In the genomic region with DNA sequence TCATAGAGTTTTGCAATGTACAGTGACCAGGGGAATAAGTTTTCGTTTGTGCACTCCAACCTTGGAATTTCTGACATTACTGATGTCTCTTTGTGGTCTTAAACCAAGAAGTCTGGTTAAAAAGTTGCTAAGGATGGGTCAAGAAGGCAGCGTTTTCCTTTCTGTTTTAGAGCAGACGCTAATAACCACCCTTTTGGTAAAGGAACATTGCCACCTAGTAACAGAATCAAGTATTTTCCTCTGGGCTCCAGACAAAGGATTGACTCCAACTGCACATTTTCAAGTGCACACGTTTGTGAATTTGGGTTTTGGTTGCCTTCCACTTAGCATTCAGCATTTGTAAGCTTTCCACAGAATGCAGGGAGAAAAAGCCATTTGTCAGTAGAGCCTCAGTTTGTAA, we compare ENCODE assay signal across 9 cellular contexts. TPM values are rescaled to one million over a fixed set of nuclear protein-coding genes. Genes with fewer than 3 reads are reported as not detected.
DNase-seq lines count a peak whose midpoint lies in the region; ATAC-seq, FAIRE-seq and TF ChIP-seq lines count a peak whose summit lies in the region.
"Had no signal": no experiment of that assay in that cellular context is flagged by ENCODE, and none has a peak within 500 bp of the region (broad histone marks: within the 10 kb centered on the region; RNA-seq: fewer than 3 reads in every experiment).

No MANE protein-coding gene starts in this region.

- TF ChIP-seq RAD21 in IMR-90 (IDR thresholded peaks at IDR 0.05; ENCODE audit: low read length) (no peak), GM12878 (IDR thresholded peaks at IDR 0.05; ENCODE audit: insufficient read depth, low read depth, low read length) (peak; percentile 58)

- no peak overlapping the region for H2BK20ac ChIP-seq in IMR-90 (ENCODE audit: low read depth, low read length)

- no peak overlapping the region for H2BK5ac ChIP-seq in IMR-90 (ENCODE audit: low read depth, low read length, poor library complexity, severe bottlenecking)

- H3K36me3 ChIP-seq in IMR-90 (ENCODE audit: control insufficient read depth, insufficient read depth, low read length) (no peaks in the 10 kb centered on the region), GM12878 (ENCODE audit: control insufficient read depth in 2 of 2, insufficient read depth in 2 of 2, low read length in 1 of 2) (no peaks in the 10 kb centered on the region), aorta (ENCODE audit: control insufficient read depth in 1 of 2, insufficient read depth in 2 of 2, low read length in 1 of 2) (no peaks in the 10 kb centered on the region)
- H3K36me3 ChIP-seq: SJSA1 had no signal

- intact Hi-C loops in IMR-90 (cut with micrococcal nuclease): loop anchor here (10.0 kb wide), 1 partner anchor 149 kb away; no protein-coding TSS in a partner anchor
- intact Hi-C loops in GM12878 (cut with micrococcal nuclease; ENCODE audit: unreplicated experiment): loop anchor here (1.0 to 10.0 kb wide), 5 partner anchors 71 to 236 kb away; no protein-coding TSS in a partner anchor
- intact Hi-C loops in aorta (cut with DNase I): no loop called here

- TF ChIP-seq EP300 in GM12878 (IDR thresholded peaks at IDR 0.05; ENCODE audit: borderline replicate concordance in 1 of 2, control insufficient read depth in 1 of 2, low read depth in 2 of 2, low read length in 2 of 2): no peak

- H2AK9ac ChIP-seq in IMR-90 (replicated peaks; ENCODE audit: low read depth, low read length, poor library complexity): no peak overlapping the region

- H3K4me3 ChIP-seq in IMR-90 (ENCODE audit: insufficient read depth, low read depth, low read length) (no peak overlapping the region), GM12878 (no peak overlapping the region), aorta (ENCODE audit: low read length in 2 of 2) (no peak overlapping the region)
- H3K4me3 ChIP-seq: SJSA1 had no signal

- SMC1A ChIA-PET in GM12878 (lab: Charles Lee; ENCODE audit: uncharacterized antibody, unreplicated experiment): interaction anchor here (1.0 to 4.0 kb wide), 6 partner anchors 13 to 463 kb away, joined by 3 to 12 read pairs (median 6); no protein-coding TSS in a partner anchor

- no peak overlapping the region for H3K23ac ChIP-seq in IMR-90 (ENCODE audit: low read depth, low read length)

- H3K27ac ChIP-seq in IMR-90 (ENCODE audit: insufficient read depth, low read length) (no peak overlapping the region), GM12878 (ENCODE audit: control insufficient read depth, insufficient read depth) (no peak overlapping the region), aorta (ENCODE audit: low read depth in 1 of 2, low read length in 2 of 2) (no peak overlapping the region)
- H3K27ac ChIP-seq: SJSA1 had no signal

- in situ Hi-C loops in IMR-90 (cut with MboI; ENCODE audit: low sequenced_read_pairs): no loop called here
- in situ Hi-C loops in GM12878 (cut with MboI): no loop called here

- no CpG with 5 or more reads among the region's 4 CpGs for WGBS in IMR-90 (ENCODE audit: extremely low coverage in 2 of 2, insufficient read length in 1 of 2), 2 experiments
- 14% methylated on average over 4 of the region's 4 CpGs for WGBS in GM12878 (ENCODE audit: insufficient coverage, insufficient replicate concordance, low lambda C conversion rate, missing lambda C conversion rate)
- WGBS in aorta, 2 donors: 3 to 8% methylated on average over 4 of the region's 4 CpGs

- peak overlapping the region; percentile 55; the same call in 1 of the 2 replicates for H3K4me2 ChIP-seq in IMR-90 (ENCODE audit: low read depth, low read length)
- H3K4me2 ChIP-seq in GM12878 (ENCODE audit: control insufficient read depth, insufficient read depth): no peak overlapping the region

- H4K8ac ChIP-seq in IMR-90 (ENCODE audit: low read depth in 2 of 2, low read length in 2 of 2): no peak overlapping the region

- H3K9me3 ChIP-seq in IMR-90 (ENCODE audit: control insufficient read depth, insufficient read depth, low read length): no peaks in the 10 kb centered on the region
- no peaks in the 10 kb centered on the region for H3K9me3 ChIP-seq in GM12878 (replicated peaks; ENCODE audit: control insufficient read depth, insufficient read depth, low read length)
- no peaks in the 10 kb centered on the region for H3K9me3 ChIP-seq in aorta (ENCODE audit: control insufficient read depth, low read length)
- H3K9me3 ChIP-seq: SJSA1 had no signal

- no peak overlapping the region for H3K18ac ChIP-seq in IMR-90 (ENCODE audit: low read depth, low read length)

- H3K79me1 ChIP-seq in IMR-90 (ENCODE audit: low read depth in 1 of 2, low read length in 2 of 2): no peaks in the 10 kb centered on the region

- H4K20me1 ChIP-seq in IMR-90 (ENCODE audit: insufficient read depth, low read length): no peaks in the 10 kb centered on the region
- H4K20me1 ChIP-seq in GM12878 (ENCODE audit: control insufficient read depth, insufficient read depth): no peaks in the 10 kb centered on the region

- no peak overlapping the region for H3K56ac ChIP-seq in IMR-90 (ENCODE audit: extremely low read depth, insufficient read depth, low read length)

- TF ChIP-seq POLR2A in IMR-90 (IDR thresholded peaks at IDR 0.05; ENCODE audit: low read depth, low read length) (no peak), GM12878 (IDR thresholded peaks at IDR 0.05; ENCODE audit: low read depth, low read length) (no peak)

- BruUV-seq in IMR-90 (replicated peaks; lab: Mats Ljungman, UMichigan) (no TSS peak), GM12878 (replicated peaks; lab: Mats Ljungman, UMichigan) (no TSS peak)

- no peak overlapping the region for H3K4ac ChIP-seq in IMR-90 (ENCODE audit: low read depth, low read length)

- H3K9ac ChIP-seq in IMR-90 (ENCODE audit: low read depth, low read length) (no peak overlapping the region), GM12878 (ENCODE audit: control insufficient read depth, insufficient read depth, low read length) (no peak overlapping the region)

- H4K5ac ChIP-seq in IMR-90 (ENCODE audit: low read depth, low read length): no peak overlapping the region

- H3K4me1 ChIP-seq in IMR-90 (ENCODE audit: control insufficient read depth, insufficient read depth, low read length) (no peaks in the 10 kb centered on the region), GM12878 (ENCODE audit: control insufficient read depth, insufficient read depth, low read length) (peaks cover 13% of the 10 kb centered on the region), aorta (ENCODE audit: control insufficient read depth in 1 of 2, insufficient read depth in 2 of 2, low read length in 2 of 2) (no peaks in the 10 kb centered on the region)
- H3K4me1 ChIP-seq: SJSA1 had no signal

- no peak for DNase-seq in GM10266 (ENCODE audit: extremely low spot score)
- no peak for DNase-seq in IMR-90
- no peak for DNase-seq in GM12878 (ENCODE audit: low read depth, low spot score)
- peak; percentile 37 for DNase-seq in middle frontal gyrus (ENCODE audit: extremely low spot score, low spot score)
- DNase-seq in activated effector memory CD4-positive, alpha-beta T cell treated with Interleukin-2 at 50 U/mL for 16 hours: no peak
- no peak for DNase-seq in dedifferentiated amniotic fluid mesenchymal stem cell (ENCODE audit: extremely low spot score)
- no peak for DNase-seq in T-helper 9 cell
- DNase-seq in aorta: no peak

- TF ChIP-seq CTCF in GM10266 (IDR thresholded peaks at IDR 0.05; ENCODE audit: control insufficient read depth, insufficient read depth, low read depth, missing control alignments) (peak; percentile 20), IMR-90 (conservative IDR thresholded peaks at IDR 0.05; ENCODE audit: low read depth, low read length) (no peak), GM12878 (IDR thresholded peaks at IDR 0.05 in 2 of 3, conservative IDR thresholded peaks at IDR 0.05 in 1 of 3; ENCODE audit: control insufficient read depth in 2 of 3, extremely low read depth in 1 of 3, insufficient read depth in 1 of 3, low read depth in 3 of 3, low read length in 3 of 3) (peak; percentile 25 to 52 (median 40); a peak in 5 of 6 replicates)

- ATAC-seq in IMR-90 (ENCODE audit: low read depth): peak; percentile 59; the same call in 1 of the 2 replicates
- peak; percentile 70 for ATAC-seq in GM12878
- ATAC-seq in aorta (ENCODE audit: low FRiP score): no peak

- H4K91ac ChIP-seq in IMR-90 (ENCODE audit: insufficient read depth, low read depth, low read length): no peak overlapping the region

- no peak overlapping the region for H2AK5ac ChIP-seq in IMR-90 (ENCODE audit: low read depth, low read length)

- H2BK15ac ChIP-seq in IMR-90 (ENCODE audit: low read depth, low read length): no peak overlapping the region

- no peaks in the 10 kb centered on the region for H3K9me1 ChIP-seq in IMR-90 (ENCODE audit: insufficient read depth, low read length)

- POLR2A ChIA-PET in IMR-90 (lab: Charles Lee; ENCODE audit: unreplicated experiment): no interaction called here
- POLR2A ChIA-PET in GM12878 (lab: Charles Lee): interaction anchor here (1.1 kb wide), 1 partner anchor 14 kb away, joined by 5 read pairs; no protein-coding TSS in a partner anchor

- no peak overlapping the region for H2BK120ac ChIP-seq in IMR-90 (ENCODE audit: low read depth, low read length)

- FAIRE-seq in GM12878 (lab: Jason Lieb, UNC): no peak

- CTCF ChIA-PET in IMR-90 (lab: Yijun Ruan, JAX): no interaction called here
- CTCF ChIA-PET in GM12878 (lab: Yijun Ruan, JAX): interaction anchor here (0.7 to 2.1 kb wide), 6 partner anchors 11 to 173 kb away, joined by 3 to 7 read pairs (median 4); no protein-coding TSS in a partner anchor

- dilution Hi-C loops in IMR-90 (cut with HindIII; ENCODE audit: low sequenced_read_pairs, unreplicated experiment): no loop called here

- H3K79me2 ChIP-seq in GM12878 (ENCODE audit: control insufficient read depth, insufficient read depth, low read length): no peaks in the 10 kb centered on the region

- H3K27me3 ChIP-seq in IMR-90 (ENCODE audit: control insufficient read depth, insufficient read depth, low read length) (peaks cover 3% of the 10 kb centered on the region; the same call in 1 of the 2 replicates), GM12878 (replicated peaks in 1 of 2; ENCODE audit: control insufficient read depth in 2 of 2, insufficient read depth in 2 of 2, low read length in 1 of 2) (no peaks in the 10 kb centered on the region), aorta (ENCODE audit: control insufficient read depth in 1 of 2, insufficient read depth in 2 of 2, low read length in 1 of 2) (no peaks in the 10 kb centered on the region)
- H3K27me3 ChIP-seq: SJSA1 had no signal

- RAD21 ChIA-PET in GM12878 (lab: Charles Lee; ENCODE audit: unreplicated experiment): interaction anchor here (0.7 to 2.0 kb wide), 3 partner anchors 18 to 237 kb away, joined by 3 to 6 read pairs (median 3); no protein-coding TSS in a partner anchor

- H2AFZ ChIP-seq in IMR-90 (replicated peaks; ENCODE audit: low read length, poor library complexity) (no peak overlapping the region), GM12878 (ENCODE audit: control insufficient read depth, low read depth, low read length) (no peak overlapping the region)

- no peak overlapping the region for H3K14ac ChIP-seq in IMR-90 (replicated peaks; ENCODE audit: low read depth, low read length)

RNA-seq across cellular contexts. Expression of a gene that starts 22.2 kb away (rescaled TPM):
- total RNA-seq in IMR-90 (2012; rRNA removed) (18.3 and 21.4 TPM in 2 replicates), GM12878 (2014; rRNA removed) (32.7 and 44.9 TPM in 2 replicates), GM12878 (2014; rRNA removed; fragmentation: Illumina TruSeq; extraction: Trizol) (27.5 and 28.1 TPM in 2 replicates), GM12878 (2021) (32.3 and 33.8 TPM in 2 replicates), aorta (10 to 100 TPM in 1 of 2 donors, 1 to 10 TPM in 1; 9.6 to 14.7 TPM)
- polyA plus RNA-seq in IMR-90 (2012; rRNA removed) (7.9 and 9.2 TPM in 2 replicates), GM12878 (2011; rRNA removed) (28.0 and 47.6 TPM in 2 replicates), GM12878 (2014; fragmentation: Illumina TruSeq; extraction: Trizol) (27.7 and 30.6 TPM in 2 replicates), GM12878 (2014; fragmentation: Nextera tagmentation; extraction: Ambion mirVana) (1 to 10 TPM; 4.1 to 9.7 TPM), GM12878 (2014; rRNA removed) (18.4 and 23.1 TPM in 2 replicates), GM12878 (2016; fragmentation: Nextera tagmentation; extraction: Ambion mirVana) (10 to 100 TPM; 28.5 to 28.7 TPM), aorta (1 to 10 TPM; 3.8 to 4.9 TPM)
- polyA plus RNA-seq in IMR-90 (2012; cell fraction: cytosol; rRNA removed): 1.7 and 2.2 TPM in 2 replicates
- 4.6 and 12.0 TPM in 2 replicates for polyA plus RNA-seq in IMR-90 (2012; cell fraction: nucleus; rRNA removed; ENCODE audit: low replicate concordance)
- total RNA-seq in GM12878 (2013; cell fraction: nucleolus; rRNA removed): 91.0 and 98.8 TPM in 2 replicates
- 6.3 TPM for polyA plus RNA-seq in GM12878 (2011; ENCODE audit: low read depth)
- 10.6 and 11.3 TPM in 2 replicates for polyA plus RNA-seq in GM12878 (2011; cell fraction: cytosol; rRNA removed)
- 31.7 and 33.1 TPM in 2 replicates for polyA plus RNA-seq in GM12878 (2011; cell fraction: nucleus; rRNA removed)
- 9.4 and 11.0 TPM in 2 replicates for polyA plus RNA-seq in GM12878 (2012)
- 17.8 and 20.8 TPM in 2 replicates for polyA minus RNA-seq in GM12878 (2011; rRNA and poly(A)+ RNA removed)
- polyA minus RNA-seq in GM12878 (2011; cell fraction: cytosol; rRNA and poly(A)+ RNA removed): 8.3 and 10.0 TPM in 2 replicates
- 15.4 and 25.4 TPM in 2 replicates for polyA minus RNA-seq in GM12878 (2011; cell fraction: nucleus; rRNA and poly(A)+ RNA removed)

Comparison
In these comparisons a context has a peak if more than half of its experiments do, and no peak if none do; other contexts are left out.
1. intact Hi-C loops: an anchor here in IMR-90 (10.0 kb wide) and GM12878 (1.0 to 10.0 kb wide); none called in aorta.